ENCODE assay signal across 9 cellular contexts in the genomic region with DNA sequence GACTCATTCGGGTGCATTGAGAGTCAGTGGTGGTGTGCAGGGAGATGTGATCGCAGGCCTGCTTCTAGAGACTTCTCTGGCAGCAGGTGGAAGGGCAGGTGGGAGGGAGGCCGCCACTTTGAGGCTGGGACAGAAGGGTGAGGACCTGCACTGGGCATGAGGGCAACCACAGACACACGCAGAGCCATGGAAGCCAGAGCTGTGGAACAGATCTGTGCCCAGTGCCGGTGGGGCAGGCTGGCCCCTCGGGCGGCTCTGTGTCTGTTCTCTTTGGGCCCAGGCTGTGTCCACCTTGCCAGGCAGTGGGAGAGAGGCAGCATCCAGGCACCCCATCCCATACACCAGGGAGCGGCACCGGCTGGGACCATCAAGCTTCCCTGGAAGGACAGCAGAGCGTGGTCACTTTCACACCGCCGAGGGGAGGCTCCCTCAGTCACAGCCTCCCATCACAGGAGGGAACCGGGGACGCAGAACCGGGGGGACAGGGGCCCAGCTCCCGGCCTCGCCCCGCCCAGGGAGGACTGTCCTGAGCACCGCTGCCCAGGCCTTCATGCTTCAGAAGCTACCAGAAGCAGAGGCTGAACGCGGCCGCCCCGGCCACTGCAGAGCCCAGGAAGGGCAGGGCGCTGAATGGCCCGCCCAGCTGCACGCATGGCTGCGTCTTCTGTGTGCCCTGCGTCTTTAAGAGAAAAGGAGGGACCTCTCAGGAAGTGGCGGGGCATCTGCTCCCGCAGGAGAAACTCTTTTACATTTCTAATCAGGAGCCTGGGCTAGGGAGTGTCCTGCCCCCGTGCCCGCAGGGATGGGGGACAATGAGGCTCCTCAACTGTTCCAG. TPM values are rescaled to one million over a fixed set of nuclear protein-coding genes. Genes with fewer than 3 reads are reported as not detected.
DNase-seq lines count a peak whose midpoint lies in the region; ATAC-seq, FAIRE-seq and TF ChIP-seq lines count a peak whose summit lies in the region.
"Had no signal": no experiment of that assay in that cellular context is flagged by ENCODE, and none has a peak within 500 bp of the region (broad histone marks: within the 10 kb centered on the region; RNA-seq: fewer than 3 reads in every experiment).

No MANE protein-coding gene starts in this region.

- dilution Hi-C loops in keratinocyte (cut with MboI; ENCODE audit: extremely low pct_ligation_motif_present, low sequenced_read_pairs) = no loop called here

- H3K27me3 Mint-ChIP-seq in CD4-positive, alpha-beta memory T cell = peaks cover 16% of the 10 kb centered on the region in 2 donors
- peaks cover 32% of the 10 kb centered on the region for H3K27me3 Mint-ChIP-seq in activated CD4-positive, alpha-beta memory T cell treated with anti-CD3 and anti-CD28 coated beads for 36 hours

- peaks cover 8% of the 10 kb centered on the region for H3K4me1 ChIP-seq in CD4-positive, alpha-beta memory T cell (ENCODE audit: insufficient read depth, low read length)
- H3K4me1 ChIP-seq in keratinocyte (ENCODE audit: control insufficient read depth, extremely low read depth, insufficient read depth, low read length) = no peaks in the 10 kb centered on the region
- peaks cover 8% of the 10 kb centered on the region for H3K4me1 ChIP-seq in thymus (ENCODE audit: control insufficient read depth, insufficient read depth, low read length)

- no peaks in the 10 kb centered on the region for H3K9me3 ChIP-seq in CD4-positive, alpha-beta memory T cell (ENCODE audit: control insufficient read depth in 1 of 2, low read length in 2 of 2)
- H3K9me3 ChIP-seq in keratinocyte (ENCODE audit: control insufficient read depth, low read depth, low read length) (no peaks in the 10 kb centered on the region), thymus (ENCODE audit: control insufficient read depth) (no peaks in the 10 kb centered on the region)

- no peak for TF ChIP-seq CTCF in keratinocyte (optimal IDR thresholded peaks at IDR 0.05 in 1 of 3, IDR thresholded peaks at IDR 0.05 in 1 of 3, conservative IDR thresholded peaks at IDR 0.05 in 1 of 3; ENCODE audit: extremely low read depth in 1 of 3, insufficient read depth in 2 of 3, low read length in 3 of 3)

- peak overlapping the region; percentile 70 for H2AFZ ChIP-seq in keratinocyte (ENCODE audit: control insufficient read depth, low read length)

- H3K36me3 Mint-ChIP-seq in CD4-positive, alpha-beta memory T cell = no peaks in the 10 kb centered on the region
- H3K36me3 Mint-ChIP-seq in activated CD4-positive, alpha-beta memory T cell treated with anti-CD3 and anti-CD28 coated beads for 36 hours = no peaks in the 10 kb centered on the region

- FAIRE-seq in keratinocyte (lab: Jason Lieb, UNC) = no peak

- intact Hi-C loops in CD4-positive, alpha-beta memory T cell (cut with micrococcal nuclease) = no loop called here
- intact Hi-C loops in activated CD4-positive, alpha-beta memory T cell treated with anti-CD3 and anti-CD28 coated beads for 36 hours (cut with micrococcal nuclease) = no loop called here

- H3K27ac Mint-ChIP-seq in CD4-positive, alpha-beta memory T cell = peak overlapping the region in 2 of 7 donors; percentile 13 to 36
- H3K27ac Mint-ChIP-seq in activated CD4-positive, alpha-beta memory T cell treated with anti-CD3 and anti-CD28 coated beads for 36 hours = no peak overlapping the region

- H3K9me3 Mint-ChIP-seq in CD4-positive, alpha-beta memory T cell = peaks cover 0 to 1% (median 0%) of the 10 kb centered on the region in 8 donors
- H3K9me3 Mint-ChIP-seq in activated CD4-positive, alpha-beta memory T cell treated with anti-CD3 and anti-CD28 coated beads for 36 hours = no peaks in the 10 kb centered on the region

- CTCF ChIA-PET in CD4-positive, alpha-beta memory T cell (lab: Charles Lee; ENCODE audit: partially characterized antibody) = no interaction called here
- CTCF ChIA-PET in activated CD4-positive, alpha-beta memory T cell treated with anti-CD3 and anti-CD28 coated beads for 36 hours (lab: Charles Lee) = interaction anchor here (1.3 kb wide), 1 partner anchor 109 kb away, joined by 4 read pairs; no protein-coding TSS in a partner anchor

- no peaks in the 10 kb centered on the region for H3K79me2 ChIP-seq in keratinocyte (ENCODE audit: control insufficient read depth, insufficient read depth, low read length)

- no peaks in the 10 kb centered on the region for H3K36me3 ChIP-seq in CD4-positive, alpha-beta memory T cell (ENCODE audit: insufficient read depth, low read length)
- H3K36me3 ChIP-seq in keratinocyte (ENCODE audit: control insufficient read depth in 2 of 2, extremely low read depth in 1 of 2, insufficient read depth in 2 of 2, low read length in 2 of 2) = no peaks in the 10 kb centered on the region
- H3K36me3 ChIP-seq in thymus (ENCODE audit: control insufficient read depth, insufficient read depth) = no peaks in the 10 kb centered on the region

- no peak for DNase-seq in CD4-positive, alpha-beta memory T cell
- DNase-seq in activated CD4-positive, alpha-beta memory T cell treated with anti-CD3 and anti-CD28 coated beads for 36 hours = no peak
- DNase-seq in keratinocyte (ENCODE audit: low read depth, low spot score) (no peak), NCI-H2171 (lab: John Stamatoyannopoulos, UW) (no peak), NCI-H510A treated with DMSO at 0.1 percent for 48 hours (lab: John Stamatoyannopoulos, UW) (no peak)

- WGBS in thymus = 61% methylated on average over 32 of the region's 32 CpGs

- H3K4me3 Mint-ChIP-seq in CD4-positive, alpha-beta memory T cell = peak overlapping the region; percentile 76 to 90 (median 82)
- peak overlapping the region; percentile 39 for H3K4me3 Mint-ChIP-seq in activated CD4-positive, alpha-beta memory T cell treated with anti-CD3 and anti-CD28 coated beads for 36 hours

- H3K9ac ChIP-seq in keratinocyte (ENCODE audit: control insufficient read depth, extremely low read depth, insufficient read depth, low read length) = no peak overlapping the region

- no peak overlapping the region for H3K27ac ChIP-seq in CD4-positive, alpha-beta memory T cell (ENCODE audit: low read depth, low read length)
- H3K27ac ChIP-seq in keratinocyte (ENCODE audit: control insufficient read depth, insufficient read depth, low read length) = no peak overlapping the region
- H3K27ac ChIP-seq in thymus (ENCODE audit: low read depth) = no peak overlapping the region

- ATAC-seq in GM21515 (IDR thresholded peaks at IDR 0.05; ENCODE audit: unreplicated experiment) (peak; percentile 36), GM21528 (IDR thresholded peaks at IDR 0.05; ENCODE audit: low FRiP score, unreplicated experiment) (no peak)

- H4K20me1 ChIP-seq in keratinocyte (ENCODE audit: control insufficient read depth, extremely low read depth, insufficient read depth, low read length) = no peaks in the 10 kb centered on the region

- peak overlapping the region; percentile 11 for H3K4me2 ChIP-seq in keratinocyte (ENCODE audit: control insufficient read depth, extremely low read depth, insufficient read depth, low read depth, low read length)

- peaks cover 4 to 18% (median 8%) of the 10 kb centered on the region in 4 donors for H3K4me1 Mint-ChIP-seq in CD4-positive, alpha-beta memory T cell
- peaks cover 9% of the 10 kb centered on the region for H3K4me1 Mint-ChIP-seq in activated CD4-positive, alpha-beta memory T cell treated with anti-CD3 and anti-CD28 coated beads for 36 hours (ENCODE audit: low read depth)

- H3K9me1 ChIP-seq in keratinocyte (ENCODE audit: control insufficient read depth, extremely low read depth, insufficient read depth, low read length) = no peaks in the 10 kb centered on the region

- peak overlapping the region in 1 of 2 donors; percentile 30 for H3K4me3 ChIP-seq in CD4-positive, alpha-beta memory T cell (ENCODE audit: low read length in 2 of 2)
- H3K4me3 ChIP-seq in keratinocyte (ENCODE audit: control insufficient read depth in 2 of 3, extremely low read depth in 1 of 3, insufficient read depth in 2 of 3, low read depth in 1 of 3, low read length in 3 of 3) = no peak overlapping the region
- peak overlapping the region; percentile 51 for H3K4me3 ChIP-seq in thymus (ENCODE audit: low read length)

- POLR2A ChIA-PET in CD4-positive, alpha-beta memory T cell (lab: Charles Lee; ENCODE audit: partially characterized antibody) = no interaction called here
- POLR2A ChIA-PET in activated CD4-positive, alpha-beta memory T cell treated with anti-CD3 and anti-CD28 coated beads for 36 hours (lab: Charles Lee) = no interaction called here

- no peaks in the 10 kb centered on the region for H3K27me3 ChIP-seq in CD4-positive, alpha-beta memory T cell (ENCODE audit: insufficient read depth, low read length)
- peaks cover 9% of the 10 kb centered on the region for H3K27me3 ChIP-seq in keratinocyte (ENCODE audit: control insufficient read depth, extremely low read depth, insufficient read depth, low read length)
- H3K27me3 ChIP-seq in thymus (ENCODE audit: control insufficient read depth, insufficient read depth) = peaks cover 19% of the 10 kb centered on the region

RNA-seq across cellular contexts. Expression of gene EN2, which starts 32.1 kb away (rescaled TPM):
- not detected for total RNA-seq in CD4-positive, alpha-beta memory T cell
- polyA plus RNA-seq in CD4-positive, alpha-beta memory T cell = not detected
- total RNA-seq in activated CD4-positive, alpha-beta memory T cell treated with anti-CD3 and anti-CD28 coated beads for 36 hours = not detected
- polyA plus RNA-seq in keratinocyte (0.05 to 0.14 TPM (median 0.09 TPM) in 3 replicates), thymus (0.05 TPM)
- polyA plus RNA-seq in keratinocyte (2011; ENCODE audit: low read depth) = 0.15 TPM
- polyA plus RNA-seq in keratinocyte (2011; cell fraction: cytosol; rRNA removed) = 0.16 and 0.23 TPM in 2 replicates
- polyA plus RNA-seq in keratinocyte (2011; cell fraction: nucleus; rRNA removed) = 0.31 and 0.56 TPM in 2 replicates
- 0.14 and 0.24 TPM in 2 replicates for polyA plus RNA-seq in keratinocyte (2012; ENCODE audit: low replicate concordance)
- 0.26 TPM in 1 of 3 replicates, not detected in the others for polyA minus RNA-seq in keratinocyte
- not detected for polyA minus RNA-seq in keratinocyte (2011; cell fraction: cytosol; rRNA and poly(A)+ RNA removed)
- polyA minus RNA-seq in keratinocyte (2011; cell fraction: nucleus; rRNA and poly(A)+ RNA removed) = 0.21 and 0.23 TPM in 2 replicates
- total RNA-seq: temporal lobe had no signal

RNA-seq across cellular contexts. Expression of gene CNPY1, which starts 56.3 kb away (rescaled TPM):
- not detected for total RNA-seq in CD4-positive, alpha-beta memory T cell
- not detected for polyA plus RNA-seq in CD4-positive, alpha-beta memory T cell
- not detected for total RNA-seq in activated CD4-positive, alpha-beta memory T cell treated with anti-CD3 and anti-CD28 coated beads for 36 hours
- polyA plus RNA-seq in keratinocyte (not detected in 3 replicates), thymus (0.05 TPM)
- not detected for polyA plus RNA-seq in keratinocyte (2011; ENCODE audit: low read depth)
- polyA plus RNA-seq in keratinocyte (2011; cell fraction: cytosol; rRNA removed) = not detected in 2 replicates
- not detected in 2 replicates for polyA plus RNA-seq in keratinocyte (2011; cell fraction: nucleus; rRNA removed)
- not detected in 2 replicates for polyA plus RNA-seq in keratinocyte (2012; ENCODE audit: low replicate concordance)
- polyA minus RNA-seq in keratinocyte = not detected in 3 replicates
- not detected for polyA minus RNA-seq in keratinocyte (2011; cell fraction: cytosol; rRNA and poly(A)+ RNA removed)
- not detected in 2 replicates for polyA minus RNA-seq in keratinocyte (2011; cell fraction: nucleus; rRNA and poly(A)+ RNA removed)
